ENCODE assay signal across 35 cellular contexts in genomic region chr3:46750555-46751038, GRCh38. TPM values are rescaled to one million over a fixed set of nuclear protein-coding genes. Genes with fewer than 3 reads are reported as not detected.
"Had no signal": no experiment of that assay in that cellular context is flagged by ENCODE, and none has a peak within 500 bp of the region (broad histone marks: within the 10 kb centered on the region; RNA-seq: fewer than 3 reads in every experiment).

No MANE protein-coding gene starts in this region.

- H3K27me3 ChIP-seq: brain microvascular endothelial cell, MG63, Peyer's patch, SJSA1 had no signal

- H3K4me1 ChIP-seq: Peyer's patch, SJSA1 had no signal

- H3K4me2 ChIP-seq: SK-N-SH had no signal

- H3K9me2 ChIP-seq: SK-N-SH had no signal

- H3K9me3 ChIP-seq: MG63, Peyer's patch, SJSA1, SK-N-SH had no signal

- DNase-seq: activated B cell treated with CpG ODN at 0.5 μM for 24 hours; activated CD4-positive, alpha-beta T cell treated with anti-CD3 and anti-CD28 coated beads for 48 hours; activated CD4-positive, alpha-beta T cell treated with anti-CD3 and anti-CD28 coated beads, Interleukin-2, amount 50 U/mL, for 4 hours; activated CD4-positive, CD25-positive, alpha-beta regulatory T cell treated with anti-CD3 and anti-CD28 coated beads, Interleukin-2, amount 50 U/mL, for 72 hours; activated CD8-positive, alpha-beta T cell treated with anti-CD3 and anti-CD28 coated beads for 36 hours; activated effector memory CD4-positive, alpha-beta T cell treated with anti-CD3 and anti-CD28 coated beads, Interleukin-2, amount 50 U/mL, for 16 hours; activated naive CD4-positive, alpha-beta T cell; activated naive CD4-positive, alpha-beta T cell treated with anti-CD3 and anti-CD28 coated beads, Interleukin-2, amount 50 U/mL, for 16 hours; activated naive CD8-positive, alpha-beta T cell treated with anti-CD3 and anti-CD28 coated beads for 36 hours; activated T-cell treated with anti-CD3 and anti-CD28 coated beads, Interleukin-2, amount 50 U/mL, for 1 hour; activated T-cell treated with anti-CD3 and anti-CD28 coated beads, Interleukin-2, amount 50 U/mL, for 72 hours; amniotic stem cell; aorta; brain microvascular endothelial cell; central memory CD4-positive, alpha-beta T cell; Karpas-422; KBM-7; MG63; NCI-H1092; NCI-H1436 treated with DMSO at 0.1 percent for 48 hours; NCI-H1694 treated with DMSO at 0.1 percent for 48 hours; NCI-H2029; NCI-H2171; NCI-H510A; NCI-H526; NCI-H748 treated with DMSO at 0.1 percent for 48 hours; NK-92 treated with Interleukin-12 subunit alpha and Interleukin-12 subunit beta, amount 100 ng/mL, for 24 hours; PC-3; Peyer's patch; RPMI8226; SHP77 treated with DMSO at 0.1 percent for 48 hours; SK-N-SH had no signal

- H3K4me3 ChIP-seq: MG63, Peyer's patch, SJSA1 had no signal

- H3K36me3 ChIP-seq: brain microvascular endothelial cell, MG63, Peyer's patch, SJSA1 had no signal

- ATAC-seq: activated CD8-positive, alpha-beta T cell treated with anti-CD3 and anti-CD28 coated beads for 36 hours; activated T-cell treated with anti-CD3 and anti-CD28 coated beads, Interleukin-2, amount 50 U/mL, for 72 hours; activated T-helper 17 cell treated with anti-CD3 and anti-CD28 coated beads, Interleukin-2, amount 50 U/mL, for 72 hours; PC-3 had no signal

- H3K27ac ChIP-seq: brain microvascular endothelial cell, Peyer's patch, SJSA1 had no signal

RNA-seq across cellular contexts. Expression of gene PRSS50, which starts 32.9 kb away (rescaled TPM):
- total RNA-seq: activated B cell treated with CpG ODN at 0.5 μM for 24 hours; activated CD8-positive, alpha-beta memory T cell treated with anti-CD3 and anti-CD28 coated beads for 36 hours; activated CD8-positive, alpha-beta T cell treated with anti-CD3 and anti-CD28 coated beads for 36 hours; activated naive CD8-positive, alpha-beta T cell treated with anti-CD3 and anti-CD28 coated beads for 36 hours; aorta; PC-3; Peyer's patch; SJSA1 had no signal
- polyA plus RNA-seq: SK-N-SH had no signal

RNA-seq across cellular contexts. Expression of gene TMIE, which starts 49.4 kb away (rescaled TPM):
- total RNA-seq: SJSA1 had no signal
